Comparison of ENCODE assay signal across 20 cellular contexts in genomic region chr2:61689526-61689925, GRCh38.
DNase-seq lines count a peak whose midpoint lies in the region; ATAC-seq, FAIRE-seq and TF ChIP-seq lines count a peak whose summit lies in the region.
"Had no signal": no experiment of that assay in that cellular context is flagged by ENCODE, and none has a peak within 500 bp of the region (broad histone marks: within the 10 kb centered on the region; RNA-seq: fewer than 3 reads in every experiment).

No MANE protein-coding gene starts in this region.

- no peak overlapping the region for H3K18ac ChIP-seq in IMR-90 (ENCODE audit: low read depth, low read length)

- H3K23ac ChIP-seq in IMR-90 (ENCODE audit: low read depth, low read length): no peak overlapping the region

- H3K9me3 ChIP-seq in IMR-90 (ENCODE audit: control insufficient read depth, insufficient read depth, low read length) (no peaks in the 10 kb centered on the region), endothelial cell of umbilical vein (replicated peaks; ENCODE audit: control insufficient read depth, insufficient read depth, low read length) (no peaks in the 10 kb centered on the region), osteoblast (ENCODE audit: low read depth, low read length) (no peaks in the 10 kb centered on the region)
- H3K9me3 ChIP-seq: mucosa of descending colon, thyroid gland had no signal

- WGBS in IMR-90 (ENCODE audit: extremely low coverage in 2 of 2, insufficient read length in 1 of 2), 2 experiments: no CpG with 5 or more reads among the region's 6 CpGs

- H3K79me1 ChIP-seq in IMR-90 (ENCODE audit: low read depth in 1 of 2, low read length in 2 of 2): no peaks in the 10 kb centered on the region

- no peak overlapping the region for H2AK5ac ChIP-seq in IMR-90 (ENCODE audit: low read depth, low read length)

- ATAC-seq in IMR-90 (ENCODE audit: low read depth): no peak
- ATAC-seq: activated CD4-positive, CD25-positive, alpha-beta regulatory T cell treated with anti-CD3 and anti-CD28 coated beads, Interleukin-2, amount 50 U/mL, for 24 hours; left ventricle myocardium superior; mucosa of descending colon had no signal

- H3K4me2 ChIP-seq in IMR-90 (ENCODE audit: low read depth, low read length) (no peak overlapping the region), endothelial cell of umbilical vein (ENCODE audit: insufficient read depth, low read length) (peak overlapping the region; percentile 11), osteoblast (ENCODE audit: insufficient read depth, low read length) (peak overlapping the region; percentile 65)
- H3K4me2 ChIP-seq: neural progenitor cell had no signal

- BruUV-seq in IMR-90 (replicated peaks; lab: Mats Ljungman, UMichigan): no TSS peak
- BruUV-seq in endothelial cell of umbilical vein (replicated peaks; lab: Mats Ljungman, UMichigan): no TSS peak

- H3K27ac ChIP-seq in IMR-90 (ENCODE audit: insufficient read depth, low read length) (no peak overlapping the region), endothelial cell of umbilical vein (ENCODE audit: insufficient read depth, low read depth, low read length) (no peak overlapping the region), osteoblast (ENCODE audit: low read depth, low read length) (no peak overlapping the region), coronary artery (no peak overlapping the region)
- H3K27ac ChIP-seq: epithelial cell of prostate, neural progenitor cell had no signal

- POLR2A ChIA-PET in IMR-90 (lab: Charles Lee; ENCODE audit: unreplicated experiment) (no interaction called here), endothelial cell of umbilical vein (lab: Charles Lee) (no interaction called here)

- H3K27me3 Mint-ChIP-seq in glutamatergic neuron (ENCODE audit: unreplicated experiment): no peaks in the 10 kb centered on the region

- no peaks in the 10 kb centered on the region for H3K36me3 ChIP-seq in IMR-90 (ENCODE audit: control insufficient read depth, insufficient read depth, low read length)
- H3K36me3 ChIP-seq in endothelial cell of umbilical vein (ENCODE audit: control insufficient read depth in 2 of 2, extremely low read depth in 1 of 2, insufficient read depth in 2 of 2, low read length in 2 of 2): no peaks in the 10 kb centered on the region
- H3K36me3 ChIP-seq in osteoblast (ENCODE audit: insufficient read depth, low read length): no peaks in the 10 kb centered on the region
- H3K36me3 ChIP-seq: neural progenitor cell, thyroid gland had no signal

- no peaks in the 10 kb centered on the region for H3K4me1 Mint-ChIP-seq in glutamatergic neuron (ENCODE audit: low read depth, unreplicated experiment)

- no peak for FAIRE-seq in endothelial cell of umbilical vein (lab: Jason Lieb, UNC)
- FAIRE-seq: bronchial epithelial cell had no signal

- DNase-seq in CD1c-positive myeloid dendritic cell (ENCODE audit: extremely low spot score) (peak; percentile 19), IMR-90 (peak; percentile 20), endothelial cell of umbilical vein (ENCODE audit: low read depth, low spot score) (no peak), osteoblast (ENCODE audit: insufficient read length, low spot score, missing footprints) (peak; percentile 65), T-helper 1 cell (no peak), glutamatergic neuron (no peak), coronary artery (ENCODE audit: low spot score) (no peak)
- DNase-seq: COR-L47; head of caudate nucleus; left ventricle myocardium superior; mucosa of descending colon; NCI-H748 treated with DMSO at 0.1 percent for 48 hours; stimulated activated CD4-positive, alpha-beta T cell treated with anti-CD3 and anti-CD28 coated beads, Interleukin-15, amount 100 ng/mL, for 24 hours; T1000; thyroid gland had no signal

- no peak overlapping the region for H2AFZ ChIP-seq in IMR-90 (replicated peaks; ENCODE audit: low read length, poor library complexity)
- H2AFZ ChIP-seq in endothelial cell of umbilical vein (ENCODE audit: low read depth, low read length): peak overlapping the region; percentile 51
- peak overlapping the region; percentile 85 for H2AFZ ChIP-seq in osteoblast (ENCODE audit: low read length)
- H2AFZ ChIP-seq: neural progenitor cell had no signal

- no peak overlapping the region for H2BK5ac ChIP-seq in IMR-90 (ENCODE audit: low read depth, low read length, poor library complexity, severe bottlenecking)

- H2AK9ac ChIP-seq in IMR-90 (replicated peaks; ENCODE audit: low read depth, low read length, poor library complexity): no peak overlapping the region

- no peak overlapping the region for H4K5ac ChIP-seq in IMR-90 (ENCODE audit: low read depth, low read length)

- H3K9me1 ChIP-seq in IMR-90 (ENCODE audit: insufficient read depth, low read length): peaks cover 3% of the 10 kb centered on the region; the same call in 1 of the 2 replicates
- H3K9me1 ChIP-seq in endothelial cell of umbilical vein (replicated peaks; ENCODE audit: control insufficient read depth, extremely low read depth, insufficient read depth, low read length): no peaks in the 10 kb centered on the region

- H2BK120ac ChIP-seq in IMR-90 (ENCODE audit: low read depth, low read length): no peak overlapping the region

- CTCF ChIA-PET in IMR-90 (lab: Yijun Ruan, JAX) (interaction anchor here (0.6 kb wide), 1 partner anchor 35 kb away, joined by 3 read pairs; no protein-coding TSS in a partner anchor), endothelial cell of umbilical vein (lab: Charles Lee) (no interaction called here)

- H3K9me3 Mint-ChIP-seq in glutamatergic neuron (ENCODE audit: unreplicated experiment): no peaks in the 10 kb centered on the region
- H3K9me3 Mint-ChIP-seq: activated T-helper 1 cell treated with anti-CD3 and anti-CD28 coated beads, Interleukin-12 subunit alpha, Interleukin-12 subunit beta, Interleukin-2, Interleukin-4 antibody, amounts not matched to agents 30 ng/mL and 10 ng/mL and 1 ng/mL, durations not matched to agents 14 hours and 24 hours and 36 hours; neural progenitor cell had no signal

- H3K14ac ChIP-seq in IMR-90 (replicated peaks; ENCODE audit: low read depth, low read length): no peak overlapping the region

- no peak overlapping the region for H3K56ac ChIP-seq in IMR-90 (ENCODE audit: extremely low read depth, insufficient read depth, low read length)

- no peaks in the 10 kb centered on the region for H3K36me3 Mint-ChIP-seq in glutamatergic neuron (ENCODE audit: unreplicated experiment)
- H3K36me3 Mint-ChIP-seq: neural progenitor cell had no signal

- no peak overlapping the region for H4K91ac ChIP-seq in IMR-90 (ENCODE audit: insufficient read depth, low read depth, low read length)

- H2BK15ac ChIP-seq in IMR-90 (ENCODE audit: low read depth, low read length): no peak overlapping the region

- no peak overlapping the region; a peak in 1 of 4 replicates for H4K8ac ChIP-seq in IMR-90 (ENCODE audit: low read depth in 2 of 2, low read length in 2 of 2)

- no peak for TF ChIP-seq RAD21 in IMR-90 (IDR thresholded peaks at IDR 0.05; ENCODE audit: low read length)

- H2BK20ac ChIP-seq in IMR-90 (ENCODE audit: low read depth, low read length): no peak overlapping the region

- H3K4me3 ChIP-seq in IMR-90 (ENCODE audit: insufficient read depth, low read depth, low read length) (no peak overlapping the region), endothelial cell of umbilical vein (replicated peaks in 1 of 3; ENCODE audit: insufficient read depth in 1 of 3, low read depth in 1 of 3, low read length in 3 of 3) (no peak overlapping the region), osteoblast (ENCODE audit: insufficient read depth, low read length) (peak overlapping the region; percentile 25), coronary artery (no peak overlapping the region)
- H3K4me3 ChIP-seq: mucosa of descending colon, neural progenitor cell, thyroid gland had no signal

- H3K4ac ChIP-seq in IMR-90 (ENCODE audit: low read depth, low read length): no peak overlapping the region

- no peak overlapping the region for H3K27ac Mint-ChIP-seq in glutamatergic neuron (ENCODE audit: unreplicated experiment)
- H3K27ac Mint-ChIP-seq: activated T-helper 1 cell treated with anti-CD3 and anti-CD28 coated beads, Interleukin-12 subunit alpha, Interleukin-12 subunit beta, Interleukin-2, Interleukin-4 antibody, amounts not matched to agents 30 ng/mL and 10 ng/mL and 1 ng/mL, durations not matched to agents 14 hours and 24 hours and 36 hours; neural progenitor cell had no signal

- TF ChIP-seq CTCF in IMR-90 (conservative IDR thresholded peaks at IDR 0.05; ENCODE audit: low read depth, low read length) (no peak), endothelial cell of umbilical vein (IDR thresholded peaks at IDR 0.05; ENCODE audit: extremely low read depth in 1 of 2, insufficient read depth in 1 of 2, low read depth in 1 of 2, low read length in 2 of 2) (no peak), osteoblast (IDR thresholded peaks at IDR 0.05; ENCODE audit: extremely low read depth, low read depth, low read length) (no peak), glutamatergic neuron (IDR thresholded peaks at IDR 0.05; ENCODE audit: partially characterized antibody, unreplicated experiment) (no peak), coronary artery (IDR thresholded peaks at IDR 0.05) (no peak)

- H3K27me3 ChIP-seq in IMR-90 (ENCODE audit: control insufficient read depth, insufficient read depth, low read length) (no peaks in the 10 kb centered on the region), endothelial cell of umbilical vein (ENCODE audit: control insufficient read depth in 2 of 2, insufficient read depth in 2 of 2, low read length in 2 of 2) (no peaks in the 10 kb centered on the region), osteoblast (ENCODE audit: insufficient read depth, low read length) (no peaks in the 10 kb centered on the region)
- H3K27me3 ChIP-seq: neural progenitor cell, thyroid gland had no signal

- H3K4me1 ChIP-seq in IMR-90 (ENCODE audit: control insufficient read depth, insufficient read depth, low read length): no peaks in the 10 kb centered on the region
- no peaks in the 10 kb centered on the region for H3K4me1 ChIP-seq in endothelial cell of umbilical vein (ENCODE audit: control insufficient read depth, extremely low read depth, insufficient read depth, low read length)
- peaks cover 6% of the 10 kb centered on the region for H3K4me1 ChIP-seq in osteoblast (ENCODE audit: insufficient read depth, low read length)

- no peak overlapping the region for H3K9ac ChIP-seq in IMR-90 (ENCODE audit: low read depth, low read length)
- H3K9ac ChIP-seq in endothelial cell of umbilical vein (replicated peaks; ENCODE audit: extremely low read depth, insufficient read depth, low read length): no peak overlapping the region
- H3K9ac ChIP-seq: neural progenitor cell had no signal

- dilution Hi-C loops in IMR-90 (cut with HindIII; ENCODE audit: low sequenced_read_pairs, unreplicated experiment) (no loop called here), endothelial cell of umbilical vein (cut with MboI; ENCODE audit: extremely low pct_ligation_motif_present, low sequenced_read_pairs) (no loop called here)

- in situ Hi-C loops in IMR-90 (cut with MboI; ENCODE audit: low sequenced_read_pairs): no loop called here

- intact Hi-C loops in IMR-90 (cut with micrococcal nuclease): no loop called here
- intact Hi-C loops in endothelial cell of umbilical vein (cut with micrococcal nuclease): loop anchor here (5.0 kb wide), 1 partner anchor 1923 kb away; no protein-coding TSS in a partner anchor

- TF ChIP-seq POLR2A in IMR-90 (IDR thresholded peaks at IDR 0.05; ENCODE audit: low read depth, low read length): no peak
- no peak for TF ChIP-seq POLR2A in endothelial cell of umbilical vein (IDR thresholded peaks at IDR 0.05; ENCODE audit: low read depth, low read length)

- H4K20me1 ChIP-seq in IMR-90 (ENCODE audit: insufficient read depth, low read length) (no peaks in the 10 kb centered on the region), endothelial cell of umbilical vein (replicated peaks; ENCODE audit: control insufficient read depth, extremely low read depth, insufficient read depth, low read length) (no peaks in the 10 kb centered on the region), osteoblast (ENCODE audit: insufficient read depth, low read length) (no peaks in the 10 kb centered on the region)

- H3K79me2 ChIP-seq in endothelial cell of umbilical vein (ENCODE audit: control insufficient read depth, insufficient read depth, low read length): no peaks in the 10 kb centered on the region
- H3K79me2 ChIP-seq in osteoblast (ENCODE audit: insufficient read depth, low read length): no peaks in the 10 kb centered on the region

- no peak overlapping the region for H3K4me3 Mint-ChIP-seq in glutamatergic neuron (ENCODE audit: unreplicated experiment)
- H3K4me3 Mint-ChIP-seq: activated T-helper 1 cell treated with anti-CD3 and anti-CD28 coated beads, Interleukin-12 subunit alpha, Interleukin-12 subunit beta, Interleukin-2, Interleukin-4 antibody, amounts not matched to agents 30 ng/mL and 10 ng/mL and 1 ng/mL, durations not matched to agents 14 hours and 24 hours and 36 hours; neural progenitor cell had no signal

Comparison
In these comparisons a context has a peak if more than half of its experiments do, and no peak if none do; other contexts are left out.
1. DNase-seq: peak in CD1c-positive myeloid dendritic cell (single experiment), IMR-90 (single experiment) and osteoblast (single experiment); none in endothelial cell of umbilical vein (single experiment), T-helper 1 cell (0 of 5), glutamatergic neuron (single experiment) and coronary artery (single experiment).